ENCODE assay signal across 11 cellular contexts in genomic region chr14:90514015-90514398, GRCh38.
A peak's percentile ranks its signal among the peaks of the same experiment; 100 is the strongest.
DNase-seq lines count a peak whose midpoint lies in the region; ATAC-seq and TF ChIP-seq lines count a peak whose summit lies in the region.
"Had no signal": no experiment of that assay in that cellular context is flagged by ENCODE, and none has a peak within 500 bp of the region (broad histone marks: within the 10 kb centered on the region; RNA-seq: fewer than 3 reads in every experiment).

No MANE protein-coding gene starts in this region.

- peak; percentile 68 for DNase-seq in LNCaP clone FGC (ENCODE audit: low read depth)
- no peak for DNase-seq in SJCRH30
- no peak for DNase-seq in CD8-positive, alpha-beta T cell
- DNase-seq in dedifferentiated amniotic fluid mesenchymal stem cell (ENCODE audit: extremely low spot score): no peak
- DNase-seq: activated CD4-positive, CD25-positive, alpha-beta regulatory T cell treated with anti-CD3 and anti-CD28 coated beads, Interleukin-2, amount 50 U/mL, for 72 hours; activated T-cell treated with anti-CD3 and anti-CD28 coated beads, Interleukin-2, amount 50 U/mL, for 72 hours had no signal

- H3K27me3 ChIP-seq in SJCRH30 (no peaks in the 10 kb centered on the region), mucosa of stomach (ENCODE audit: control insufficient read depth, insufficient read depth, low read length) (no peaks in the 10 kb centered on the region)
- H3K27me3 ChIP-seq in CD8-positive, alpha-beta T cell (ENCODE audit: insufficient read depth, low read length): no peaks in the 10 kb centered on the region
- H3K27me3 ChIP-seq: vagina had no signal

- H3K9me3 Mint-ChIP-seq in CD8-positive, alpha-beta T cell: no peaks in the 10 kb centered on the region
- H3K9me3 Mint-ChIP-seq: activated T-cell treated with anti-CD3 and anti-CD28 coated beads, Interleukin-2, amount 50 U/mL, for 72 hours had no signal

- POLR2A ChIA-PET in CD8-positive, alpha-beta T cell (lab: Charles Lee): no interaction called here

- H3K36me3 ChIP-seq in SJCRH30 (no peaks in the 10 kb centered on the region), mucosa of stomach (ENCODE audit: control insufficient read depth, insufficient read depth, low read length) (no peaks in the 10 kb centered on the region)
- no peaks in the 10 kb centered on the region for H3K36me3 ChIP-seq in CD8-positive, alpha-beta T cell (ENCODE audit: insufficient read depth, low read length)
- H3K36me3 ChIP-seq: vagina had no signal

- peak overlapping the region; percentile 11 for H3K9ac ChIP-seq in mucosa of stomach (ENCODE audit: low read length)

- H3K4me1 ChIP-seq in SJCRH30 (peaks cover 21% of the 10 kb centered on the region), mucosa of stomach (ENCODE audit: control insufficient read depth, insufficient read depth, low read length) (peaks cover 79% of the 10 kb centered on the region)
- no peaks in the 10 kb centered on the region for H3K4me1 ChIP-seq in CD8-positive, alpha-beta T cell (ENCODE audit: insufficient read depth, low read length)

- H3K4me1 Mint-ChIP-seq in CD8-positive, alpha-beta T cell (ENCODE audit: low read depth): no peaks in the 10 kb centered on the region

- ATAC-seq in GM19328 (IDR thresholded peaks at IDR 0.05; ENCODE audit: unreplicated experiment) (no peak), GM21515 (IDR thresholded peaks at IDR 0.05; ENCODE audit: unreplicated experiment) (no peak)
- no peak for ATAC-seq in CD8-positive, alpha-beta T cell
- ATAC-seq: activated T-cell treated with anti-CD3 and anti-CD28 coated beads, Interleukin-2, amount 50 U/mL, for 72 hours had no signal

- CTCF ChIA-PET in CD8-positive, alpha-beta T cell (lab: Charles Lee): interaction anchor here (1.3 kb wide), 1 partner anchor 183 kb away, joined by 3 read pairs; no protein-coding TSS in a partner anchor

- H3K27ac Mint-ChIP-seq in CD8-positive, alpha-beta T cell: no peak overlapping the region
- H3K27ac Mint-ChIP-seq: activated T-cell treated with anti-CD3 and anti-CD28 coated beads, Interleukin-2, amount 50 U/mL, for 72 hours had no signal

- no peak overlapping the region for H3K4me3 Mint-ChIP-seq in CD8-positive, alpha-beta T cell
- H3K4me3 Mint-ChIP-seq: activated T-cell treated with anti-CD3 and anti-CD28 coated beads, Interleukin-2, amount 50 U/mL, for 72 hours had no signal

- H3K36me3 Mint-ChIP-seq in CD8-positive, alpha-beta T cell: no peaks in the 10 kb centered on the region

- no peak for TF ChIP-seq CTCF in 22Rv1 (IDR thresholded peaks at IDR 0.05)
- TF ChIP-seq CTCF in LNCaP clone FGC (IDR thresholded peaks at IDR 0.05; ENCODE audit: control insufficient read depth, extremely low read depth, insufficient read depth): no peak
- TF ChIP-seq CTCF in CD8-positive, alpha-beta T cell (IDR thresholded peaks at IDR 0.05): no peak

- H3K9me3 ChIP-seq in SJCRH30 (replicated peaks) (no peaks in the 10 kb centered on the region), mucosa of stomach (ENCODE audit: control insufficient read depth, low read length) (no peaks in the 10 kb centered on the region)
- H3K9me3 ChIP-seq in CD8-positive, alpha-beta T cell (ENCODE audit: low read length): no peaks in the 10 kb centered on the region
- H3K9me3 ChIP-seq: vagina had no signal

- no peak overlapping the region for H3K4me3 ChIP-seq in LNCaP clone FGC (ENCODE audit: low read depth, low read length)
- H3K4me3 ChIP-seq in SJCRH30: no peak overlapping the region
- no peak overlapping the region for H3K4me3 ChIP-seq in mucosa of stomach (ENCODE audit: low read length)
- no peak overlapping the region for H3K4me3 ChIP-seq in CD8-positive, alpha-beta T cell (ENCODE audit: low read depth, low read length)
- H3K4me3 ChIP-seq: vagina had no signal

- intact Hi-C loops in CD8-positive, alpha-beta T cell (cut with DNase I, micrococcal nuclease): no loop called here

- peaks cover 8% of the 10 kb centered on the region for H3K27me3 Mint-ChIP-seq in CD8-positive, alpha-beta T cell (ENCODE audit: low read depth)

- H3K27ac ChIP-seq in 22Rv1 (peak overlapping the region; percentile 42), SJCRH30 (peak overlapping the region; percentile 65)
- no peak overlapping the region for H3K27ac ChIP-seq in CD8-positive, alpha-beta T cell (ENCODE audit: low read depth, low read length)
